In genomic region chr17:17152385-17152784, GRCh38 we compare ENCODE assay signal across 11 cellular contexts. TPM values are rescaled to one million over a fixed set of nuclear protein-coding genes. Genes with fewer than 3 reads are reported as not detected.
DNase-seq lines count a peak whose midpoint lies in the region; ATAC-seq, FAIRE-seq and TF ChIP-seq lines count a peak whose summit lies in the region.
"Had no signal": no experiment of that assay in that cellular context is flagged by ENCODE, and none has a peak within 500 bp of the region (broad histone marks: within the 10 kb centered on the region; RNA-seq: fewer than 3 reads in every experiment).

No MANE protein-coding gene starts in this region.

- peaks cover 41 to 57% (median 42%) of the 10 kb centered on the region in 3 donors for H3K4me1 Mint-ChIP-seq in T-cell
- H3K4me1 Mint-ChIP-seq: H9 had no signal

- H3K9me3 Mint-ChIP-seq in T-cell, result no peaks in the 10 kb centered on the region
- H3K9me3 Mint-ChIP-seq: H9 had no signal

- H3K9ac ChIP-seq in skeletal muscle tissue (ENCODE audit: low read depth in 1 of 3, low read length in 3 of 3) (peak overlapping the region; percentile 57 to 60 (median 60)), HepG2 (ENCODE audit: insufficient read depth, low read depth, low read length) (no peak overlapping the region)
- H3K9ac ChIP-seq: KMS-11 had no signal

- no peaks in the 10 kb centered on the region for H4K20me1 ChIP-seq in HepG2 (ENCODE audit: insufficient read depth, low read length)

- no peaks in the 10 kb centered on the region for H3K27me3 Mint-ChIP-seq in T-cell

- peaks cover 51% of the 10 kb centered on the region for H3K36me3 Mint-ChIP-seq in T-cell

- TF ChIP-seq EP300 in HepG2 (IDR thresholded peaks at IDR 0.05; ENCODE audit: low read depth in 2 of 2, low read length in 2 of 2), result no peak
- TF ChIP-seq EP300 in HepG2 (CRISPR knock-in tag; IDR thresholded peaks at IDR 0.05; ENCODE audit: borderline replicate concordance), result no peak

- no peaks in the 10 kb centered on the region for H3K79me2 ChIP-seq in HepG2 (ENCODE audit: insufficient read depth, low read length)
- H3K79me2 ChIP-seq: hepatocyte had no signal

- peaks cover 57 to 71% (median 60%) of the 10 kb centered on the region in 3 donors for H3K36me3 ChIP-seq in skeletal muscle tissue (ENCODE audit: control insufficient read depth in 3 of 3, insufficient read depth in 3 of 3, low read length in 3 of 3)
- H3K36me3 ChIP-seq in HepG2 (replicated peaks in 1 of 2; ENCODE audit: control insufficient read depth in 1 of 2, insufficient read depth in 2 of 2, low read length in 2 of 2), result peaks cover 19 to 65% of the 10 kb centered on the region in 2 experiments

- intact Hi-C loops in HepG2 (cut with micrococcal nuclease; ENCODE audit: unreplicated experiment), result no loop called here

- no peaks in the 10 kb centered on the region for H3K27me3 ChIP-seq in skeletal muscle tissue (ENCODE audit: control insufficient read depth in 3 of 3, insufficient read depth in 3 of 3, low read length in 3 of 3)
- no peaks in the 10 kb centered on the region for H3K27me3 ChIP-seq in HepG2 (ENCODE audit: control insufficient read depth in 1 of 2, insufficient read depth in 2 of 2, low read length in 2 of 2)
- H3K27me3 ChIP-seq: hepatocyte had no signal

- H3K4me1 ChIP-seq in skeletal muscle tissue (ENCODE audit: control insufficient read depth in 3 of 3, insufficient read depth in 3 of 3, low read length in 3 of 3) (peaks cover 22 to 50% (median 43%) of the 10 kb centered on the region in 3 donors), HepG2 (ENCODE audit: insufficient read depth, low read length) (0 out of 2 replicates have a peak, but pooled peaks cover 5% of the 10 kb centered on the region)

- POLR2A ChIA-PET in T-cell (lab: Charles Lee) (no interaction called here), HepG2 (lab: Yijun Ruan, JAX) (no interaction called here)

- CTCF ChIA-PET in T-cell (lab: Charles Lee), result no interaction called here
- CTCF ChIA-PET in HepG2 (lab: Yijun Ruan, JAX; ENCODE audit: low intra/inter-chr PET ratio, low total read pairs), result no interaction called here

- BruUV-seq in HepG2 (replicated peaks; lab: Mats Ljungman, UMichigan), result no TSS peak

- TF ChIP-seq CTCF in HepG2 (CRISPR knock-in tag; IDR thresholded peaks at IDR 0.05), result no peak

- no peaks in the 10 kb centered on the region for H3K9me3 ChIP-seq in skeletal muscle tissue (ENCODE audit: control insufficient read depth in 3 of 3, low read length in 3 of 3)
- H3K9me3 ChIP-seq in HepG2 (ENCODE audit: low read length), result no peaks in the 10 kb centered on the region

- 100% methylated on average over 3 of the region's 4 CpGs for WGBS in HepG2 (ENCODE audit: low lambda C conversion rate)

- H3K4me3 Mint-ChIP-seq in T-cell, result peak overlapping the region in 1 of 3 donors; percentile 41
- H3K4me3 Mint-ChIP-seq: H9 had no signal

- no peak for TF ChIP-seq POLR2A in HepG2 (IDR thresholded peaks at IDR 0.05; ENCODE audit: insufficient read depth in 1 of 2, low read depth in 2 of 2, low read length in 2 of 2)

- ATAC-seq in T-cell (replicated peaks in 1 of 4) (no peak), HG03097 (IDR thresholded peaks at IDR 0.05; ENCODE audit: low FRiP score, unreplicated experiment) (no peak), HepG2 (no peak)

- DNase-seq in EL, result peak; percentile 31
- DNase-seq in T-cell, result no peak
- peak; percentile 31 for DNase-seq in globus pallidus (ENCODE audit: low spot score)
- DNase-seq in KBM-7, result no peak
- no peak for DNase-seq in RPMI8226
- DNase-seq in HepG2 (ENCODE audit: low spot score), result no peak
- DNase-seq: H9 had no signal

- H3K27ac ChIP-seq in skeletal muscle tissue (ENCODE audit: low read depth, low read length) (peak overlapping the region; percentile 97), HepG2 (ENCODE audit: extremely low read length, insufficient read depth, low read length) (no peak overlapping the region)
- H3K27ac ChIP-seq: hepatocyte, KMS-11 had no signal

- H3K4me2 ChIP-seq in HepG2 (ENCODE audit: low read depth, low read length), result no peak overlapping the region
- H3K4me2 ChIP-seq: hepatocyte, KMS-11 had no signal

- peak overlapping the region in 2 of 3 donors; percentile 14 to 32 for H3K4me3 ChIP-seq in skeletal muscle tissue (ENCODE audit: low read length in 3 of 3)
- no peak overlapping the region for H3K4me3 ChIP-seq in HepG2 (replicated peaks in 1 of 3; ENCODE audit: insufficient read depth in 1 of 3, low read depth in 2 of 3, low read length in 3 of 3)
- H3K4me3 ChIP-seq: hepatocyte had no signal

- TF ChIP-seq RAD21 in HepG2 (CRISPR knock-in tag; IDR thresholded peaks at IDR 0.05), result no peak

- H3K27ac Mint-ChIP-seq in T-cell, result peak overlapping the region; percentile 80 to 91

- in situ Hi-C loops in KBM-7 (cut with MboI; ENCODE audit: low pct_unique_long_range_greater_than_20kb, low sequenced_read_pairs) (no loop called here), HepG2 (cut with HindIII; ENCODE audit: extremely low pct_ligation_motif_present, low pct_unique_long_range_greater_than_20kb) (no loop called here)

- no peak overlapping the region for H2AFZ ChIP-seq in HepG2 (ENCODE audit: low read length)
- H2AFZ ChIP-seq: hepatocyte had no signal

- no peak for FAIRE-seq in HepG2 (lab: Jason Lieb, UNC)

TF ChIP-seq in HepG2, 621 proteins besides CTCF, POLR2A, EP300 and RAD21:
- TF ChIP-seq ZNF761 (CRISPR knock-in tag; conservative IDR thresholded peaks at IDR 0.05) (no peak), ZNF333 (CRISPR knock-in tag; IDR thresholded peaks at IDR 0.05; ENCODE audit: borderline replicate concordance) (no peak), CBX2 (IDR thresholded peaks at IDR 0.05; ENCODE audit: low read depth, low read length) (no peak), CBX2 (CRISPR knock-in tag; IDR thresholded peaks at IDR 0.05; ENCODE audit: low read depth) (no peak), PRMT3 (CRISPR knock-in tag; IDR thresholded peaks at IDR 0.05; ENCODE audit: borderline replicate concordance, low read depth) (no peak), KAT2B (IDR thresholded peaks at IDR 0.05; ENCODE audit: borderline replicate concordance, low read depth, low read length) (no peak), ISX (CRISPR knock-in tag; conservative IDR thresholded peaks at IDR 0.05) (no peak), ZNF567 (CRISPR knock-in tag; IDR thresholded peaks at IDR 0.05; ENCODE audit: borderline replicate concordance) (no peak)
- TF ChIP-seq, protein P1, sequence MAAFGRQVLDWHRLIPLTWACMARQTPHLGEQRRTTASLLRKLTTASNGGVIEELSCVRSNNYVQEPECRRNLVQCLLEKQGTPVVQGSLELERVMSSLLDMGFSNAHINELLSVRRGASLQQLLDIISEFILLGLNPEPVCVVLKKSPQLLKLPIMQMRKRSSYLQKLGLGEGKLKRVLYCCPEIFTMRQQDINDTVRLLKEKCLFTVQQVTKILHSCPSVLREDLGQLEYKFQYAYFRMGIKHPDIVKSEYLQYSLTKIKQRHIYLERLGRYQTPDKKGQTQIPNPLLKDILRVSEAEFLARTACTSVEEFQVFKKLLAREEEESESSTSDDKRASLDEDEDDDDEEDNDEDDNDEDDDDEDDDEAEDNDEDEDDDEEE (CRISPR knock-in tag; IDR thresholded peaks at IDR 0.05), result no peak
- TF ChIP-seq, protein P2, sequence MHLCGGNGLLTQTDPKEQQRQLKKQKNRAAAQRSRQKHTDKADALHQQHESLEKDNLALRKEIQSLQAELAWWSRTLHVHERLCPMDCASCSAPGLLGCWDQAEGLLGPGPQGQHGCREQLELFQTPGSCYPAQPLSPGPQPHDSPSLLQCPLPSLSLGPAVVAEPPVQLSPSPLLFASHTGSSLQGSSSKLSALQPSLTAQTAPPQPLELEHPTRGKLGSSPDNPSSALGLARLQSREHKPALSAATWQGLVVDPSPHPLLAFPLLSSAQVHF (CRISPR knock-in tag; IDR thresholded peaks at IDR 0.05), result no peak

RNA-seq across cellular contexts. Expression of gene PLD6, which starts 53.7 kb away (rescaled TPM):
- total RNA-seq in T-cell (10 to 100 TPM in 4 of 5 donors, 1 to 10 TPM in 1; 7.3 to 18.3 (median 11.1) TPM), skeletal muscle tissue (4.2 TPM), HepG2 (2016; rRNA removed; fragmentation: Illumina TruSeq; extraction: Trizol) (6.4 and 11.4 TPM in 2 replicates)
- total RNA-seq in HepG2 (2016; cell fraction: cytosol; rRNA removed; fragmentation: Illumina TruSeq; extraction: Trizol; ENCODE audit: low read depth), result 3.0 and 3.5 TPM in 2 replicates
- 5.8 and 11.8 TPM in 2 replicates for total RNA-seq in HepG2 (2016; cell fraction: insoluble cytoplasmic fraction; rRNA removed; fragmentation: Illumina TruSeq; extraction: Trizol)
- 9.3 and 9.7 TPM in 2 replicates for total RNA-seq in HepG2 (2016; cell fraction: membrane; rRNA removed; fragmentation: Illumina TruSeq; extraction: Trizol)
- total RNA-seq in HepG2 (2016; cell fraction: nucleus; rRNA removed; fragmentation: Illumina TruSeq; extraction: Trizol), result 10.6 and 11.8 TPM in 2 replicates
- polyA plus RNA-seq in HepG2 (2011; rRNA removed), result 4.8 and 5.2 TPM in 2 replicates
- 4.0 and 4.1 TPM in 2 replicates for polyA plus RNA-seq in HepG2 (2011; cell fraction: cytosol; rRNA removed)
- polyA plus RNA-seq in HepG2 (2011; cell fraction: nucleus; rRNA removed), result 3.9 and 4.4 TPM in 2 replicates
- polyA plus RNA-seq in HepG2 (2012), result 4.5 and 5.6 TPM in 2 replicates
- polyA plus RNA-seq in HepG2 (2016; cell fraction: cytosol; fragmentation: Illumina TruSeq; extraction: Trizol; ENCODE audit: low read depth), result 1.8 and 2.0 TPM in 2 replicates
- polyA plus RNA-seq in HepG2 (2016; cell fraction: insoluble cytoplasmic fraction; fragmentation: Illumina TruSeq; extraction: Trizol; ENCODE audit: low read depth), result 5.1 and 5.4 TPM in 2 replicates
- polyA plus RNA-seq in HepG2 (2016; cell fraction: membrane; fragmentation: Illumina TruSeq; extraction: Trizol; ENCODE audit: low read depth), result 3.9 and 4.0 TPM in 2 replicates
- polyA plus RNA-seq in HepG2 (2016; cell fraction: nucleus; fragmentation: Illumina TruSeq; extraction: Trizol; ENCODE audit: insufficient read depth, low read depth), result 17.5 and 18.2 TPM in 2 replicates
- polyA minus RNA-seq in HepG2 (2011; rRNA and poly(A)+ RNA removed; ENCODE audit: low replicate concordance), result 7.8 TPM in 2 replicates
- polyA minus RNA-seq in HepG2 (2011; cell fraction: cytosol; rRNA and poly(A)+ RNA removed), result 3.1 and 3.6 TPM in 2 replicates
- 4.5 and 6.3 TPM in 2 replicates for polyA minus RNA-seq in HepG2 (2011; cell fraction: nucleus; rRNA and poly(A)+ RNA removed)

Comparison
In these comparisons a context has a peak if more than half of its experiments do, and no peak if none do; other contexts are left out.
1. DNase-seq: peak in EL (single experiment) and globus pallidus (single experiment); none in T-cell (0 of 34), KBM-7 (single experiment), RPMI8226 (single experiment) and HepG2 (single experiment).
2. H3K4me3 ChIP-seq: peak in skeletal muscle tissue (2 of 3); none in HepG2 (0 of 3).